In genomic region chr17:37609170-37610040, GRCh38 we compare ENCODE assay signal across 8 cellular contexts. TPM values are rescaled to one million over a fixed set of nuclear protein-coding genes. Genes with fewer than 3 reads are reported as not detected.
DNase-seq lines count a peak whose midpoint lies in the region; ATAC-seq and TF ChIP-seq lines count a peak whose summit lies in the region.

Gene SYNRG (minus strand): TSS chr17:37609418. CDS start chr17:37609355, 63 bp downstream.

- H3K9ac ChIP-seq in MM.1S (ENCODE audit: low read length), result peak within 1 kb of the TSS; percentile 94
- peak within 1 kb of the TSS; percentile 30 to 92 (median 87) for H3K9ac ChIP-seq in subcutaneous abdominal adipose tissue (ENCODE audit: low read length in 5 of 5)

- H3K4me3 ChIP-seq in MM.1S (ENCODE audit: low read length), result peak within 1 kb of the TSS; percentile 88
- peak within 1 kb of the TSS; percentile 91 for H3K4me3 ChIP-seq in neuron (ENCODE audit: low read length)
- peak within 1 kb of the TSS; percentile 85 to 94 (median 90) for H3K4me3 ChIP-seq in subcutaneous abdominal adipose tissue (ENCODE audit: low read depth in 1 of 5, low read length in 5 of 5)

- DNase-seq in GDM1 (lab: John Stamatoyannopoulos, UW), result peak; percentile 95
- DNase-seq in HCEC 1CT, result peak; percentile 95
- peak; percentile 96 for DNase-seq in MM.1S
- DNase-seq in SIG-M5 (lab: John Stamatoyannopoulos, UW), result peak; percentile 76
- peak; percentile 97 for DNase-seq in activated gamma-delta T cell treated with Interleukin-2 at 50 U/mL for 16 hours
- peak; percentile 76 to 85 for DNase-seq in foreskin keratinocyte

- TF ChIP-seq CTCF in MM.1S (IDR thresholded peaks at IDR 0.05; ENCODE audit: low read length) (peak; percentile 45), foreskin keratinocyte (conservative IDR thresholded peaks at IDR 0.05) (peak; percentile 60)

- peaks cover 35% of the 10 kb centered on the region for H3F3A ChIP-seq in MM.1S (ENCODE audit: insufficient read depth, low read length)

- H3K27me3 ChIP-seq in MM.1S (replicated peaks; ENCODE audit: insufficient read depth, low read length) (no peaks in the 10 kb centered on the region), foreskin keratinocyte (no peaks in the 10 kb centered on the region), neuron (ENCODE audit: insufficient read depth, low read length) (no peaks in the 10 kb centered on the region), subcutaneous abdominal adipose tissue (ENCODE audit: control insufficient read depth in 5 of 5, insufficient read depth in 4 of 5, low read length in 5 of 5) (no peaks in the 10 kb centered on the region)

- peaks cover 41% of the 10 kb centered on the region for H3K79me2 ChIP-seq in MM.1S (ENCODE audit: low read length)

- H3K9me3 ChIP-seq in MM.1S (replicated peaks; ENCODE audit: insufficient read depth, low read length) (no peaks in the 10 kb centered on the region), neuron (ENCODE audit: low read length) (peaks cover 4% of the 10 kb centered on the region), subcutaneous abdominal adipose tissue (ENCODE audit: control insufficient read depth in 5 of 5, low read length in 5 of 5) (no peaks in the 10 kb centered on the region)

- 0 out of 2 replicates have a peak, but pooled peaks cover 4% of the 10 kb centered on the region for H4K20me1 ChIP-seq in MM.1S (ENCODE audit: insufficient read depth, low read length)

- peak within 1 kb of the TSS; percentile 82 for H3K4me2 ChIP-seq in MM.1S (ENCODE audit: low read depth, low read length)

- no peaks in the 10 kb centered on the region for H3K9me2 ChIP-seq in MM.1S (replicated peaks; ENCODE audit: insufficient read depth, low read length)

- H3K4me1 ChIP-seq in MM.1S (ENCODE audit: low read length), result peaks cover 21% of the 10 kb centered on the region; the same call in 1 of the 2 replicates
- peaks cover 17% of the 10 kb centered on the region for H3K4me1 ChIP-seq in foreskin keratinocyte
- H3K4me1 ChIP-seq in neuron (ENCODE audit: insufficient read depth, low read length), result peaks cover 13% of the 10 kb centered on the region
- peaks cover 0 to 26% (median 23%) of the 10 kb centered on the region in 5 donors for H3K4me1 ChIP-seq in subcutaneous abdominal adipose tissue (ENCODE audit: control insufficient read depth in 5 of 5, insufficient read depth in 5 of 5, low read length in 5 of 5)

- no peaks in the 10 kb centered on the region; the same call in 1 of the 2 replicates for H3K36me3 ChIP-seq in MM.1S (replicated peaks; ENCODE audit: insufficient read depth, low read length)
- H3K36me3 ChIP-seq in neuron (ENCODE audit: insufficient read depth, low read length), result peaks cover 34% of the 10 kb centered on the region
- peaks cover 2 to 20% (median 13%) of the 10 kb centered on the region in 5 donors for H3K36me3 ChIP-seq in subcutaneous abdominal adipose tissue (ENCODE audit: control insufficient read depth in 5 of 5, insufficient read depth in 5 of 5, low read length in 5 of 5)

- ATAC-seq in foreskin keratinocyte, result peak; percentile 92

- peak within 1 kb of the TSS; percentile 77 for H3K27ac ChIP-seq in MM.1S (ENCODE audit: low read length)
- peak within 1 kb of the TSS; percentile 60 for H3K27ac ChIP-seq in foreskin keratinocyte
- peak within 1 kb of the TSS; percentile 84 for H3K27ac ChIP-seq in subcutaneous abdominal adipose tissue (ENCODE audit: low read depth, low read length)

- H2AFZ ChIP-seq in MM.1S (ENCODE audit: low read length) (peak within 1 kb of the TSS; percentile 59), neuron (ENCODE audit: low read depth, low read length) (peak within 1 kb of the TSS; percentile 76)

RNA-seq across cellular contexts. Expression of gene SYNRG, which starts in this region (rescaled TPM):
- total RNA-seq in foreskin keratinocyte, result 12.3 TPM in 2 replicates
- polyA plus RNA-seq in foreskin keratinocyte, result 2.9 TPM in 2 replicates

Comparison
In these comparisons a context has a peak if more than half of its experiments do, and no peak if none do; other contexts are left out.
1. Peak in every context shown above with its lines: DNase-seq, ATAC-seq, H3K4me3 ChIP-seq and H3K27ac ChIP-seq.